Comparison of ENCODE assay signal across 1 cellular context in the genomic region with DNA sequence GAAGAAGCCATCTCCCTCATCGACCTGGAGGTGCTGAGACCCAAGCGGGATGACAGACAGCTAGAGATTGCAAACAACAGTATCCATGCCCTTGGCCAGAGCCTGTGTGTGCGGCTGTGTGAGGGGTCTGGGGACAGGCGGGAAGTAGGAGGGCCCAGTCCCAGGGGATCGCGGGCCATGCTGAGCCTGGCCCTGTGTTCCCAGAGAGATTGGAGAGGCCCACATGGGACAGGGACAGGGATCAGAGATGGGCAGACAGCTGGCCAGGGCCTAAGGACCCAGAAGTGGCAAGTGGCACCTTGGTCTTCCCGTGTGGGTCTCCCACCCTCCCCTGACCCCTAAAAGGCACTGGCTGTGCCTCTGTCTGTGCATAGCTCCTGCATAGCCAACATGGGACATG.
TF ChIP-seq lines count a peak whose summit lies in the region.

No MANE protein-coding gene starts in this region.

TF ChIP-seq in HepG2, 621 proteins besides CTCF, POLR2A, EP300 and RAD21:
- TF ChIP-seq SP4 (CRISPR knock-in tag; IDR thresholded peaks at IDR 0.05), result no peak
- no peak for TF ChIP-seq MBD4 (IDR thresholded peaks at IDR 0.05; ENCODE audit: borderline replicate concordance, low read length)
- TF ChIP-seq RFX5 (IDR thresholded peaks at IDR 0.05; ENCODE audit: low read depth, low read length), result no peak
- TF ChIP-seq ZNF563 (CRISPR knock-in tag; IDR thresholded peaks at IDR 0.05), result no peak
- TF ChIP-seq ZNF709 (CRISPR knock-in tag; IDR thresholded peaks at IDR 0.05), result no peak
- no peak for TF ChIP-seq RNF2 (conservative IDR thresholded peaks at IDR 0.05; ENCODE audit: low read depth)
- no peak for TF ChIP-seq ZFP82 (CRISPR knock-in tag; IDR thresholded peaks at IDR 0.05; ENCODE audit: borderline replicate concordance)
- TF ChIP-seq ZZZ3 (CRISPR knock-in tag; IDR thresholded peaks at IDR 0.05; ENCODE audit: borderline replicate concordance), result no peak
